33 cellular contexts compared by ENCODE assay signal in genomic region chr10:1747590-1748157, GRCh38. TPM values are rescaled to one million over a fixed set of nuclear protein-coding genes. Genes with fewer than 3 reads are reported as not detected.
"Had no signal": no experiment of that assay in that cellular context is flagged by ENCODE, and none has a peak within 500 bp of the region (broad histone marks: within the 10 kb centered on the region; RNA-seq: fewer than 3 reads in every experiment).

No MANE protein-coding gene starts in this region.

- H3K27me3 ChIP-seq: ascending aorta, foreskin keratinocyte, gastrocnemius medialis had no signal

- H3K27ac Mint-ChIP-seq: activated CD4-positive, alpha-beta memory T cell treated with anti-CD3 and anti-CD28 coated beads for 36 hours; activated CD4-positive, alpha-beta T cell treated with anti-CD3 and anti-CD28 coated beads for 36 hours; activated CD4-positive, alpha-beta T cell treated with anti-CD3 and anti-CD28 coated beads, Interleukin-2, amount 10 ng/mL, durations not matched to agents 24 days and 14 days; activated CD8-positive, alpha-beta memory T cell treated with anti-CD3 and anti-CD28 coated beads, Interleukin-2, amount 10 ng/mL, durations not matched to agents 7 days and 5 days; activated CD8-positive, alpha-beta T cell treated with anti-CD3 and anti-CD28 coated beads, Interleukin-2, amount 10 ng/mL, durations not matched to agents 7 days and 5 days; activated naive CD4-positive, alpha-beta T cell treated with anti-CD3 and anti-CD28 coated beads for 36 hours; activated naive CD4-positive, alpha-beta T cell treated with anti-CD3 and anti-CD28 coated beads, Interleukin-2, amount 50 U/mL, for 72 hours; activated naive CD8-positive, alpha-beta T cell treated with anti-CD3 and anti-CD28 coated beads, Interleukin-2, amount 10 ng/mL, durations not matched to agents 7 days and 5 days; activated T-helper 1 cell treated with anti-CD3 and anti-CD28 coated beads, Interleukin-12 subunit alpha, Interleukin-12 subunit beta, Interleukin-2, Interleukin-4 antibody, amounts not matched to agents 30 ng/mL and 10 ng/mL and 1 ng/mL, durations not matched to agents 14 hours and 24 hours and 36 hours; activated T-helper 2 cell treated with anti-CD3 and anti-CD28 coated beads, Interferon-gamma antibody, Interleukin-2, Interleukin-4, amounts not matched to agents 10 μg/mL and 5 μg/mL and 100 μg/mL, durations not matched to agents 14 hours and 24 hours and 36 hours; brain; dendritic cell treated with granulocyte-macrophage colony-stimulating factor and Interleukin-4, amounts not matched to agents 40 ng/mL and 50 ng/mL, for 4 days; endodermal cell had no signal

- DNase-seq: activated CD4-positive, alpha-beta memory T cell treated with anti-CD3 and anti-CD28 coated beads for 36 hours; activated CD4-positive, alpha-beta T cell treated with anti-CD3 and anti-CD28 coated beads for 36 hours; activated CD4-positive, alpha-beta T cell treated with anti-CD3 and anti-CD28 coated beads, Interleukin-2, amount 10 ng/mL, durations not matched to agents 24 days and 14 days; activated CD4-positive, CD25-positive, alpha-beta regulatory T cell; activated CD4-positive, CD25-positive, alpha-beta regulatory T cell treated with anti-CD3 and anti-CD28 coated beads, Interleukin-2, amount 50 U/mL, for 72 hours; activated CD8-positive, alpha-beta memory T cell treated with anti-CD3 and anti-CD28 coated beads, Interleukin-2, amount 10 ng/mL, durations not matched to agents 7 days and 5 days; activated CD8-positive, alpha-beta memory T cell treated with anti-CD3 and anti-CD28 coated beads, Interleukin-2, amount 50 U/mL, for 4 hours; activated CD8-positive, alpha-beta T cell treated with anti-CD3 and anti-CD28 coated beads, Interleukin-2, amount 10 ng/mL, durations not matched to agents 7 days and 5 days; activated effector memory CD4-positive, alpha-beta T cell treated with anti-CD3 and anti-CD28 coated beads, Interleukin-2, amount 50 U/mL, for 16 hours; activated naive CD4-positive, alpha-beta T cell treated with anti-CD3 and anti-CD28 coated beads for 36 hours; activated naive CD8-positive, alpha-beta T cell treated with anti-CD3 and anti-CD28 coated beads, Interleukin-2, amount 10 ng/mL, durations not matched to agents 7 days and 5 days; activated T-cell treated with anti-CD3 and anti-CD28 coated beads, Interleukin-2, amount 50 U/mL, for 1 hour; activated T-cell treated with anti-CD3 and anti-CD28 coated beads, Interleukin-2, amount 50 U/mL, for 48 hours; central memory CD4-positive, alpha-beta T cell; cerebellar nuclear complex; dorsolateral prefrontal cortex; effector memory CD4-positive, alpha-beta T cell; endodermal cell; foreskin keratinocyte; gastrocnemius medialis; glutamatergic neuron; heart left ventricle; hypothalamus had no signal

- H3K4me1 Mint-ChIP-seq: activated CD4-positive, alpha-beta T cell treated with anti-CD3 and anti-CD28 coated beads for 36 hours; activated CD4-positive, alpha-beta T cell treated with anti-CD3 and anti-CD28 coated beads, Interleukin-2, amount 10 ng/mL, durations not matched to agents 24 days and 14 days; activated CD8-positive, alpha-beta memory T cell treated with anti-CD3 and anti-CD28 coated beads, Interleukin-2, amount 10 ng/mL, durations not matched to agents 7 days and 5 days; activated naive CD8-positive, alpha-beta T cell treated with anti-CD3 and anti-CD28 coated beads, Interleukin-2, amount 10 ng/mL, durations not matched to agents 7 days and 5 days; endodermal cell had no signal

- H3K9me3 Mint-ChIP-seq: activated CD4-positive, alpha-beta T cell treated with anti-CD3 and anti-CD28 coated beads, Interleukin-2, amount 10 ng/mL, durations not matched to agents 24 days and 14 days had no signal

- H3K36me3 Mint-ChIP-seq: activated CD4-positive, alpha-beta memory T cell treated with anti-CD3 and anti-CD28 coated beads for 36 hours; activated CD8-positive, alpha-beta memory T cell treated with anti-CD3 and anti-CD28 coated beads, Interleukin-2, amount 10 ng/mL, durations not matched to agents 7 days and 5 days; activated naive CD8-positive, alpha-beta T cell treated with anti-CD3 and anti-CD28 coated beads, Interleukin-2, amount 10 ng/mL, durations not matched to agents 7 days and 5 days; brain had no signal

- H3K4me3 ChIP-seq: ascending aorta, breast epithelium, cardiac muscle cell, coronary artery, dorsolateral prefrontal cortex, gastrocnemius medialis, heart left ventricle had no signal

- H3K27me3 Mint-ChIP-seq: activated CD4-positive, alpha-beta T cell treated with anti-CD3 and anti-CD28 coated beads, Interleukin-2, amount 10 ng/mL, durations not matched to agents 24 days and 14 days; activated CD8-positive, alpha-beta memory T cell treated with anti-CD3 and anti-CD28 coated beads, Interleukin-2, amount 10 ng/mL, durations not matched to agents 7 days and 5 days; activated naive CD8-positive, alpha-beta T cell treated with anti-CD3 and anti-CD28 coated beads, Interleukin-2, amount 10 ng/mL, durations not matched to agents 7 days and 5 days; dendritic cell treated with granulocyte-macrophage colony-stimulating factor and Interleukin-4, amounts not matched to agents 40 ng/mL and 50 ng/mL, for 4 days had no signal

- H3K4me3 Mint-ChIP-seq: activated CD4-positive, alpha-beta memory T cell treated with anti-CD3 and anti-CD28 coated beads for 36 hours; activated CD4-positive, alpha-beta T cell treated with anti-CD3 and anti-CD28 coated beads for 36 hours; activated CD4-positive, alpha-beta T cell treated with anti-CD3 and anti-CD28 coated beads, Interleukin-2, amount 10 ng/mL, durations not matched to agents 24 days and 14 days; activated CD8-positive, alpha-beta memory T cell treated with anti-CD3 and anti-CD28 coated beads, Interleukin-2, amount 10 ng/mL, durations not matched to agents 7 days and 5 days; activated CD8-positive, alpha-beta T cell treated with anti-CD3 and anti-CD28 coated beads, Interleukin-2, amount 10 ng/mL, durations not matched to agents 7 days and 5 days; activated naive CD4-positive, alpha-beta T cell treated with anti-CD3 and anti-CD28 coated beads for 36 hours; activated naive CD8-positive, alpha-beta T cell treated with anti-CD3 and anti-CD28 coated beads, Interleukin-2, amount 10 ng/mL, durations not matched to agents 7 days and 5 days; activated T-helper 1 cell treated with anti-CD3 and anti-CD28 coated beads, Interleukin-12 subunit alpha, Interleukin-12 subunit beta, Interleukin-2, Interleukin-4 antibody, amounts not matched to agents 30 ng/mL and 10 ng/mL and 1 ng/mL, durations not matched to agents 14 hours and 24 hours and 36 hours; brain; dendritic cell treated with granulocyte-macrophage colony-stimulating factor and Interleukin-4, amounts not matched to agents 40 ng/mL and 50 ng/mL, for 4 days; endodermal cell had no signal

- H3K36me3 ChIP-seq: ascending aorta, breast epithelium, cardiac muscle cell, gastrocnemius medialis, heart left ventricle had no signal

- ATAC-seq: activated CD4-positive, alpha-beta T cell treated with anti-CD3 and anti-CD28 coated beads for 36 hours; activated CD8-positive, alpha-beta memory T cell treated with anti-CD3 and anti-CD28 coated beads, Interleukin-2, amount 10 ng/mL, durations not matched to agents 7 days and 5 days; activated CD8-positive, alpha-beta T cell treated with anti-CD3 and anti-CD28 coated beads, Interleukin-2, amount 10 ng/mL, durations not matched to agents 7 days and 5 days; activated naive CD4-positive, alpha-beta T cell treated with anti-CD3 and anti-CD28 coated beads, Interleukin-2, amount 50 U/mL, for 72 hours; foreskin keratinocyte; gastrocnemius medialis; heart left ventricle had no signal

RNA-seq across cellular contexts. Expression of gene ADARB2, which starts 10.3 kb away (rescaled TPM):
- total RNA-seq: activated CD4-positive, alpha-beta T cell treated with anti-CD3 and anti-CD28 coated beads for 36 hours; activated CD4-positive, alpha-beta T cell treated with anti-CD3 and anti-CD28 coated beads, Interleukin-2, amount 10 ng/mL, durations not matched to agents 24 days and 14 days; activated CD8-positive, alpha-beta memory T cell treated with anti-CD3 and anti-CD28 coated beads for 36 hours; activated CD8-positive, alpha-beta memory T cell treated with anti-CD3 and anti-CD28 coated beads, Interleukin-2, amount 10 ng/mL, durations not matched to agents 7 days and 5 days; ascending aorta; foreskin keratinocyte had no signal
